ENCODE assay signal across 21 cellular contexts in genomic region chr6:112241820-112242443, GRCh38. TPM values are rescaled to one million over a fixed set of nuclear protein-coding genes. Genes with fewer than 3 reads are reported as not detected.
DNase-seq lines count a peak whose midpoint lies in the region; ATAC-seq, FAIRE-seq and TF ChIP-seq lines count a peak whose summit lies in the region.
"Had no signal": no experiment of that assay in that cellular context is flagged by ENCODE, and none has a peak within 500 bp of the region (broad histone marks: within the 10 kb centered on the region; RNA-seq: fewer than 3 reads in every experiment).

No MANE protein-coding gene starts in this region.

- DNase-seq in Jurkat, Clone E6-1 (ENCODE audit: low read depth, low spot score) = peak; percentile 53
- DNase-seq in astrocyte (ENCODE audit: low read depth) (no peak), mesendoderm (no peak), NCI-H1436 (lab: John Stamatoyannopoulos, UW) (no peak), hippocampal formation (lab: John Stamatoyannopoulos, UW) (no peak)
- DNase-seq: activated CD4-positive, alpha-beta T cell treated with anti-CD3 and anti-CD28 coated beads, Interleukin-2, amount 10 ng/mL, durations not matched to agents 24 days and 14 days; colonic mucosa; foreskin melanocyte; left colon; NCI-H1930; NCI-H446 treated with DMSO at 0.1 percent for 48 hours; NK-92 treated with Interleukin-12 subunit alpha and Interleukin-12 subunit beta, amount 100 ng/mL, for 24 hours; stimulated activated CD4-positive, alpha-beta T cell treated with anti-CD3 and anti-CD28 coated beads, Interleukin-12 subunit alpha, Interleukin-12 subunit beta, amount 100 ng/mL, for 4 hours; stimulated activated CD8-positive, alpha-beta memory T cell treated with anti-CD3 and anti-CD28 coated beads, Interleukin-4, amount 100 ng/mL, for 48 hours had no signal

- H3K23ac ChIP-seq in mesendoderm (ENCODE audit: low read length) = no peak overlapping the region

- H3K4me1 ChIP-seq in ACC112 (ENCODE audit: control insufficient read depth, insufficient read depth, low read length, unreplicated experiment) (peaks cover 63% of the 10 kb centered on the region), astrocyte (ENCODE audit: insufficient read depth, low read length) (peaks cover 28% of the 10 kb centered on the region), mesendoderm (ENCODE audit: control insufficient read depth, low read depth, low read length) (peaks cover 7% of the 10 kb centered on the region)
- H3K4me1 ChIP-seq: colonic mucosa had no signal

- H3K56ac ChIP-seq in mesendoderm (ENCODE audit: low read length) = no peak overlapping the region

- no peaks in the 10 kb centered on the region for H3K27me3 Mint-ChIP-seq in astrocyte (ENCODE audit: low read depth, unreplicated experiment)

- no peak overlapping the region for H2BK120ac ChIP-seq in mesendoderm (ENCODE audit: low read depth, low read length)

- H3K9me3 Mint-ChIP-seq in astrocyte (ENCODE audit: unreplicated experiment) = no peaks in the 10 kb centered on the region
- H3K9me3 Mint-ChIP-seq: activated CD4-positive, alpha-beta T cell treated with anti-CD3 and anti-CD28 coated beads, Interleukin-2, amount 10 ng/mL, durations not matched to agents 24 days and 14 days; activated naive CD4-positive, alpha-beta T cell treated with anti-CD3 and anti-CD28 coated beads, Interleukin-2, amount 50 U/mL, for 24 hours had no signal

- H3K36me3 ChIP-seq in ACC112 (ENCODE audit: insufficient read depth, low read length) (peaks cover 36% of the 10 kb centered on the region), astrocyte (ENCODE audit: insufficient read depth, low read length) (no peaks in the 10 kb centered on the region), mesendoderm (ENCODE audit: control insufficient read depth, insufficient read depth, low read length) (no peaks in the 10 kb centered on the region)
- H3K36me3 ChIP-seq: colonic mucosa, thoracic aorta had no signal

- no peak overlapping the region for H3K9ac ChIP-seq in astrocyte (ENCODE audit: low read length)
- no peak overlapping the region for H3K9ac ChIP-seq in mesendoderm (ENCODE audit: low read length)

- peak; percentile 83 for FAIRE-seq in astrocyte (lab: Jason Lieb, UNC)
- FAIRE-seq: endometrium, K562 had no signal

- ATAC-seq in HG02798 (IDR thresholded peaks at IDR 0.05; ENCODE audit: poor library complexity, unreplicated experiment) (no peak), GM21360 (IDR thresholded peaks at IDR 0.05; ENCODE audit: unreplicated experiment) (no peak)
- ATAC-seq: K562, left colon had no signal

- peak overlapping the region; percentile 79 for H3K27ac ChIP-seq in ACC112 (ENCODE audit: low read depth, low read length)
- no peak overlapping the region for H3K27ac ChIP-seq in astrocyte (ENCODE audit: low read depth, low read length)
- no peak overlapping the region for H3K27ac ChIP-seq in mesendoderm (ENCODE audit: low read depth, low read length)
- H3K27ac ChIP-seq: colonic mucosa, thoracic aorta had no signal

- H3K4me3 Mint-ChIP-seq in astrocyte (ENCODE audit: unreplicated experiment) = no peak overlapping the region
- H3K4me3 Mint-ChIP-seq: activated CD4-positive, alpha-beta T cell treated with anti-CD3 and anti-CD28 coated beads, Interleukin-2, amount 10 ng/mL, durations not matched to agents 24 days and 14 days; activated naive CD4-positive, alpha-beta T cell treated with anti-CD3 and anti-CD28 coated beads, Interleukin-2, amount 50 U/mL, for 24 hours had no signal

- no peak overlapping the region for H2AFZ ChIP-seq in ACC112 (ENCODE audit: low read length, unreplicated experiment)
- no peak overlapping the region for H2AFZ ChIP-seq in astrocyte (ENCODE audit: low read depth, low read length)

- no peaks in the 10 kb centered on the region for H3K9me3 ChIP-seq in astrocyte (ENCODE audit: insufficient read depth, low read depth, low read length)
- H3K9me3 ChIP-seq: colonic mucosa, thoracic aorta had no signal

- no peak for TF ChIP-seq CTCF in astrocyte (IDR thresholded peaks at IDR 0.05; ENCODE audit: insufficient read depth, low read depth, low read length)

- no peaks in the 10 kb centered on the region for H3K27me3 ChIP-seq in ACC112 (ENCODE audit: insufficient read depth, low read length)
- H3K27me3 ChIP-seq in astrocyte (ENCODE audit: insufficient read depth, low read length) = no peaks in the 10 kb centered on the region
- H3K27me3 ChIP-seq in mesendoderm (ENCODE audit: insufficient read depth, low read length, poor library complexity) = no peaks in the 10 kb centered on the region
- H3K27me3 ChIP-seq: colonic mucosa had no signal

- no peak overlapping the region for H4K5ac ChIP-seq in mesendoderm (ENCODE audit: low read length)

- peak overlapping the region; percentile 60 for H3K18ac ChIP-seq in mesendoderm (ENCODE audit: low read length)

- H4K20me1 ChIP-seq in astrocyte (ENCODE audit: insufficient read depth, low read length) = no peaks in the 10 kb centered on the region

- no peak overlapping the region for H3K4ac ChIP-seq in mesendoderm (ENCODE audit: low read depth, low read length)

- no peak overlapping the region for H2AK5ac ChIP-seq in mesendoderm (ENCODE audit: low read length)

- H3K79me1 ChIP-seq in mesendoderm (ENCODE audit: low read length) = no peaks in the 10 kb centered on the region

- H3K27ac Mint-ChIP-seq in astrocyte (ENCODE audit: unreplicated experiment) = no peak overlapping the region
- H3K27ac Mint-ChIP-seq: activated CD4-positive, alpha-beta T cell treated with anti-CD3 and anti-CD28 coated beads, Interleukin-2, amount 10 ng/mL, durations not matched to agents 24 days and 14 days; activated naive CD4-positive, alpha-beta T cell treated with anti-CD3 and anti-CD28 coated beads, Interleukin-2, amount 50 U/mL, for 24 hours had no signal

- H2BK5ac ChIP-seq in mesendoderm (ENCODE audit: low read length) = no peak overlapping the region

- H2BK15ac ChIP-seq in mesendoderm (replicated peaks; ENCODE audit: low read depth) = no peak overlapping the region

- peaks cover 62% of the 10 kb centered on the region for H3K79me2 ChIP-seq in ACC112 (ENCODE audit: control insufficient read depth, insufficient read depth, low read length, unreplicated experiment)
- peaks cover 34% of the 10 kb centered on the region for H3K79me2 ChIP-seq in astrocyte (ENCODE audit: insufficient read depth, low read length)
- no peaks in the 10 kb centered on the region for H3K79me2 ChIP-seq in mesendoderm (ENCODE audit: control insufficient read depth, insufficient read depth, low read length)

- H3K4me3 ChIP-seq in ACC112 (ENCODE audit: low read depth, low read length) (no peak overlapping the region), astrocyte (ENCODE audit: insufficient read depth, low read depth, low read length) (no peak overlapping the region), mesendoderm (ENCODE audit: low read length) (no peak overlapping the region)
- no peak overlapping the region for H3K4me3 ChIP-seq in Jurkat, Clone E6-1 (ENCODE audit: low read length)
- H3K4me3 ChIP-seq: colonic mucosa, K562, thoracic aorta had no signal

- H3K4me2 ChIP-seq in astrocyte (ENCODE audit: low read length) = no peak overlapping the region
- no peak overlapping the region for H3K4me2 ChIP-seq in mesendoderm (ENCODE audit: low read length)

- no peaks in the 10 kb centered on the region for H3K36me3 Mint-ChIP-seq in astrocyte (ENCODE audit: low read depth, unreplicated experiment)
- H3K36me3 Mint-ChIP-seq: activated naive CD4-positive, alpha-beta T cell treated with anti-CD3 and anti-CD28 coated beads, Interleukin-2, amount 50 U/mL, for 24 hours had no signal

- no peak overlapping the region for H4K8ac ChIP-seq in mesendoderm (ENCODE audit: low read depth, low read length)

- peaks cover 8% of the 10 kb centered on the region for H3K4me1 Mint-ChIP-seq in astrocyte (ENCODE audit: low read depth, unreplicated experiment)

RNA-seq across cellular contexts. Expression of gene LAMA4, which starts 12.4 kb away (rescaled TPM):
- not detected for polyA plus RNA-seq in Jurkat, Clone E6-1 (2012; ENCODE audit: insufficient read depth, insufficient read length)
- total RNA-seq in astrocyte = 2.0 and 5.0 TPM in 2 replicates
- 3.3 TPM for polyA plus RNA-seq in mesendoderm (2013, experiment 1 of 2)
- polyA plus RNA-seq in mesendoderm (2013, experiment 2 of 2) = 1.6 TPM
- total RNA-seq: activated CD4-positive, alpha-beta T cell treated with anti-CD3 and anti-CD28 coated beads, Interleukin-2, amount 10 ng/mL, durations not matched to agents 24 days and 14 days had no signal
